Comparison of ENCODE assay signal across 8 cellular contexts in the genomic region with DNA sequence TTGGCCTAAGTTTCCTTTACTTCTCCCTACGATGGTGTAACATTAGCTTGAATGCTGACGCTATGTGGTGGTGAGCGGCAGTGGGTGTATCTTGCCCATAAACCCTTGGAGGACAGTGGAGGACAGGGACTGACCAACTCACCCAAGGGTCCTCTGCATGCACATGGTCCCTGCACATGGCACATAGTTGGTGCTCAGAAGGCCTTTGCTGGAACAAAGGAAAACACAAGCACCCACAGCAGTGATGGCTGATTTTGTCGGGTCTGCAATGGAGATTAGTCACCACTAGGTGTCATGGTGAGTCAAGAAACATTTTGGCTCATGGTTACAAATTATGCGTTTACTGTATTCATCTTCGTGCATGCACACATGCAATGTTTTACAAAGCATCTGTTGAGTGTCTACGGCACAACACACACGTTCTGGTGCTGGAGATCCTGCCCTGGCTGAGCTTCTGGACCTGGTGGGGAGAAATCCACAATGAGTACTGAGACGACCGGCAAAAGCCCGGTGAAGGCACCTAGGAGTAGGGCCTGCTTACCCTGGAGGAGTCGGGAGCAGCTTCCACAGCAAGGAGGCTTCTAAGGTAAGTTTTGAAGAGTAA. TPM values are rescaled to one million over a fixed set of nuclear protein-coding genes. Genes with fewer than 3 reads are reported as not detected.
DNase-seq lines count a peak whose midpoint lies in the region; ATAC-seq and TF ChIP-seq lines count a peak whose summit lies in the region.

No MANE protein-coding gene starts in this region.

- no peaks in the 10 kb centered on the region for H3K27me3 ChIP-seq in RWPE2 (ENCODE audit: insufficient read depth, poor library complexity, severe bottlenecking)

- no peaks in the 10 kb centered on the region for H3K36me3 ChIP-seq in RWPE2 (ENCODE audit: low read depth)

- intact Hi-C loops in left colon (cut with DNase I, micrococcal nuclease): loop anchor here in 1 of 2 donors (5.0 kb wide), 1 partner anchor 380 kb away; no protein-coding TSS in a partner anchor

- no peak overlapping the region for H3K4me3 ChIP-seq in RWPE2 (ENCODE audit: severe bottlenecking)

- peak; percentile 87 for DNase-seq in DMS53 (lab: John Stamatoyannopoulos, UW)
- peak; percentile 49 for DNase-seq in HPDE6-E6E7 (ENCODE audit: extremely low spot score)
- no peak for DNase-seq in RWPE2 (ENCODE audit: low spot score)
- peak; percentile 26 for DNase-seq in central memory CD4-positive, alpha-beta T cell
- DNase-seq in left colon: peak in 1 of 2 donors; percentile 17
- peak; percentile 31 for DNase-seq in stromal cell of bone marrow (ENCODE audit: low read depth)
- no peak for DNase-seq in ecto neural progenitor cell (ENCODE audit: low spot score)

- H3K4me1 ChIP-seq in RWPE2 (ENCODE audit: insufficient read depth, poor library complexity, severe bottlenecking): no peaks in the 10 kb centered on the region

- H3K9me3 ChIP-seq in RWPE2 (ENCODE audit: severe bottlenecking): no peaks in the 10 kb centered on the region

- no peak overlapping the region for H3K27ac ChIP-seq in RWPE2 (ENCODE audit: poor library complexity, severe bottlenecking)

- ATAC-seq in RWPE2 (ENCODE audit: low read depth) (peak; percentile 23; the same call in 1 of the 3 replicates), left colon (peak; percentile 77), GM19328 (IDR thresholded peaks at IDR 0.05; ENCODE audit: unreplicated experiment) (no peak)

- peak; percentile 89 for TF ChIP-seq CTCF in RWPE2 (IDR thresholded peaks at IDR 0.05; ENCODE audit: poor library complexity, severe bottlenecking)

RNA-seq across cellular contexts. Expression of a gene that starts 44.0 kb away (rescaled TPM):
- total RNA-seq in left colon: 10 to 100 TPM; 19.6 to 20.5 TPM

Comparison
In these comparisons a context has a peak if more than half of its experiments do, and no peak if none do; other contexts are left out.
1. DNase-seq: peak in DMS53 (single experiment), HPDE6-E6E7 (single experiment), central memory CD4-positive, alpha-beta T cell (single experiment) and stromal cell of bone marrow (single experiment); none in RWPE2 (single experiment) and ecto neural progenitor cell (single experiment).